8 cellular contexts compared by ENCODE assay signal in the genomic region with DNA sequence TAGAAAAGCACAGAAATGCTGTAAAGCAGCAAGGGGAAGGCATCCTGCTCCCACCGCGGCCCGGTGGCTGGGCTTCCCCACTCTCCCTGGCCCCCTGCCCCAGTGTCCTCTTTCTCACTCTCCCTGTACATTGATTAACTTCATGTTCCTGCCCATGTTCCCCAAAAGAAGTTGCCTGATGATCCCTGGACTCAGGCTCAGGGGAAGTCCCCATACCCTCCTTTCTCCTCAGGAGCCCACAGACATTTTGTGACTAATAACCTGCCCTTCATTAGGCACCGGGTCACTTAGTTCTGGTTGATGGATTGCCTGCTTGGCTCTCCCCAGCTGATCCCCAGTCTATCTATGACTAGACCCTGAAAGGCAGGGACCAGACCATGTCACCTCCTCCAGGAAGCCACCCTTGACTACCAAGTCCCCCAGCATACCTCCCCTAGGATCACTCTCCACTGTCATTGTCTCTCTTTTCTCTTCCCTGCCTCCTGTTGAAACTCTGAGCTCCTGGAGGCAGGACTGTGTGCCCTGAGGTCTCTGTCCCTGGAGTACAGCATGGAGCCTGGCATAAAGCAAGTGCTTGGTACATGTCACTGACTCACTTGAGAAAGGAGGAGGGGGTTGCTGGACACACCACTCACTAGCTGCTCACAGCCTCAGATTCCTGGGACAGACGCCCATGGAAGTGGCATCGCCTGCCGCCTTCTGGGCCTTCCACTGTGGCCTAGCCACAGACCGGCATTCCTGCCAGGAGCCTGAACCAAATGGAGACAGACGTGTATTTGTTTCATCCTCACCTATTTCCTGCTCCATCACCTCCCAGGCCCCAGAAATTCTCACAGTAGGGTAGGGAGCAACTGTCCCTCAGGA. TPM values are rescaled to one million over a fixed set of nuclear protein-coding genes. Genes with fewer than 3 reads are reported as not detected.
A peak's percentile ranks its signal among the peaks of the same experiment; 100 is the strongest.
DNase-seq lines count a peak whose midpoint lies in the region; ATAC-seq, FAIRE-seq and TF ChIP-seq lines count a peak whose summit lies in the region.

No MANE protein-coding gene starts in this region.

- H3K36me3 ChIP-seq in prostate gland, result no peaks in the 10 kb centered on the region

- TF ChIP-seq POLR2A in prostate gland (IDR thresholded peaks at IDR 0.05), result no peak

- DNase-seq in EL, result peak; percentile 50
- no peak for DNase-seq in fibroblast of pulmonary artery (ENCODE audit: low read depth)
- DNase-seq in prostate gland (ENCODE audit: low spot score), result no peak
- DNase-seq in GM19239 (ENCODE audit: insufficient read length, low spot score), result no peak
- no peak for DNase-seq in NCI-H1417 (lab: John Stamatoyannopoulos, UW)
- no peak for DNase-seq in amniotic stem cell (lab: John Stamatoyannopoulos, UW)

- FAIRE-seq in GM19239 (lab: Jason Lieb, UNC), result no peak

- 54% methylated on average over 9 of the region's 9 CpGs for WGBS in prostate gland

- ATAC-seq in GM18909 (IDR thresholded peaks at IDR 0.05; ENCODE audit: poor library complexity, unreplicated experiment), result no peak

- H3K9me3 ChIP-seq in prostate gland, result no peaks in the 10 kb centered on the region

- H3K4me3 ChIP-seq in fibroblast of pulmonary artery (replicated peaks; ENCODE audit: low read depth, low read length) (peak overlapping the region; percentile 14), prostate gland (no peak overlapping the region)

- TF ChIP-seq CTCF in VCaP (conservative IDR thresholded peaks at IDR 0.05) (no peak), fibroblast of pulmonary artery (IDR thresholded peaks at IDR 0.05; ENCODE audit: low read length, missing control alignments) (no peak), prostate gland (IDR thresholded peaks at IDR 0.05) (no peak)

- H3K27ac ChIP-seq in VCaP (peak overlapping the region; percentile 67), prostate gland (peak overlapping the region; percentile 61 to 77)

- intact Hi-C loops in prostate gland (cut with DNase I), result no loop called here

- H3K27me3 ChIP-seq in prostate gland (replicated peaks; ENCODE audit: insufficient read depth), result no peaks in the 10 kb centered on the region

- H3K4me1 ChIP-seq in prostate gland (replicated peaks), result peaks cover 16% of the 10 kb centered on the region

RNA-seq across cellular contexts. Expression of a gene that starts 13.5 kb away (rescaled TPM):
- total RNA-seq in prostate gland, result 10 to 100 TPM; 18.5 to 40.1 TPM
